Comparison of ENCODE assay signal across 9 cellular contexts in genomic region chr3:189710620-189711388, GRCh38.
DNase-seq lines count a peak whose midpoint lies in the region; ATAC-seq and TF ChIP-seq lines count a peak whose summit lies in the region.
"Had no signal": no experiment of that assay in that cellular context is flagged by ENCODE, and none has a peak within 500 bp of the region (broad histone marks: within the 10 kb centered on the region; RNA-seq: fewer than 3 reads in every experiment).

No MANE protein-coding gene starts in this region.

- intact Hi-C loops in posterior cingulate gyrus (cut with DNase I): no loop called here

- H3K4me1 Mint-ChIP-seq in T-cell: peaks cover 8 to 14% (median 12%) of the 10 kb centered on the region in 3 donors

- H3K27ac ChIP-seq in VCaP: peak overlapping the region; percentile 38
- H3K27ac ChIP-seq: tibial nerve had no signal

- no peak overlapping the region for H3K4me3 Mint-ChIP-seq in T-cell

- ATAC-seq in HG02610 (IDR thresholded peaks at IDR 0.05; ENCODE audit: unreplicated experiment) (peak; percentile 65), GM21786 (IDR thresholded peaks at IDR 0.05; ENCODE audit: unreplicated experiment) (no peak), T-cell (replicated peaks in 1 of 4) (no peak)

- CTCF ChIA-PET in T-cell (lab: Charles Lee): interaction anchor here in 1 of 2 donors (0.6 kb wide), 1 partner anchor 398 kb away, joined by 3 read pairs; no protein-coding TSS in a partner anchor

- POLR2A ChIA-PET in T-cell (lab: Charles Lee): no interaction called here

- no peaks in the 10 kb centered on the region for H3K9me3 Mint-ChIP-seq in T-cell

- H3K27me3 Mint-ChIP-seq in T-cell: no peaks in the 10 kb centered on the region

- TF ChIP-seq CTCF in VCaP (conservative IDR thresholded peaks at IDR 0.05): no peak

- no peaks in the 10 kb centered on the region for H3K36me3 Mint-ChIP-seq in T-cell

- DNase-seq in EH (ENCODE audit: low read depth) (peak; percentile 99), kidney glomerular epithelial cell (lab: John Stamatoyannopoulos, UW) (peak; percentile 99), posterior cingulate gyrus (no peak), inferior parietal cortex (ENCODE audit: extremely low spot score) (no peak), T-cell (no peak)

- no peak overlapping the region for H3K27ac Mint-ChIP-seq in T-cell

Comparison
In these comparisons a context has a peak if more than half of its experiments do, and no peak if none do; other contexts are left out.
1. DNase-seq: peak in EH (single experiment) and kidney glomerular epithelial cell (single experiment); none in posterior cingulate gyrus (0 of 10), inferior parietal cortex (single experiment) and T-cell (0 of 34).